In genomic region chr20:53915459-53916172, GRCh38 we compare ENCODE assay signal across 8 cellular contexts.
A peak's percentile ranks its signal among the peaks of the same experiment; 100 is the strongest.
DNase-seq lines count a peak whose midpoint lies in the region; ATAC-seq and TF ChIP-seq lines count a peak whose summit lies in the region.

No MANE protein-coding gene starts in this region.

- H3K4me3 Mint-ChIP-seq in activated CD8-positive, alpha-beta T cell treated with anti-CD3 and anti-CD28 coated beads for 36 hours = peak overlapping the region; percentile 80

- H3K36me3 Mint-ChIP-seq in activated CD8-positive, alpha-beta T cell treated with anti-CD3 and anti-CD28 coated beads for 36 hours (ENCODE audit: low read depth) = no peaks in the 10 kb centered on the region

- no peaks in the 10 kb centered on the region for H3K27me3 Mint-ChIP-seq in activated CD8-positive, alpha-beta T cell treated with anti-CD3 and anti-CD28 coated beads for 36 hours

- peak; percentile 88 for DNase-seq in AG20443 (ENCODE audit: low spot score)
- DNase-seq in NCI-H82 treated with DMSO at 0.1 percent for 48 hours (lab: John Stamatoyannopoulos, UW; ENCODE audit: unreplicated experiment) = peak; percentile 87
- peak; percentile 99 for DNase-seq in activated CD8-positive, alpha-beta T cell treated with anti-CD3 and anti-CD28 coated beads for 36 hours
- DNase-seq in effector CD4-positive, alpha-beta T cell = peak; percentile 91
- peak; percentile 98 for DNase-seq in medulla oblongata (ENCODE audit: extremely low spot score)
- peak; percentile 93 to 97 (median 93) for DNase-seq in stimulated activated CD4-positive, alpha-beta T cell treated with anti-CD3 and anti-CD28 coated beads, TNF-alpha, amount 100 ng/mL, for 4 hours (ENCODE audit: low read depth in 3 of 3)

- TF ChIP-seq CTCF in activated CD8-positive, alpha-beta T cell treated with anti-CD3 and anti-CD28 coated beads for 36 hours (IDR thresholded peaks at IDR 0.05) = peak; percentile 72

- CTCF ChIA-PET in activated CD8-positive, alpha-beta T cell treated with anti-CD3 and anti-CD28 coated beads for 36 hours (lab: Charles Lee) = interaction anchor here (0.6 to 4.5 kb wide), 59 partner anchors 8 to 369 kb away, joined by 3 to 61 read pairs (median 5); no protein-coding TSS in a partner anchor

- peaks cover 46% of the 10 kb centered on the region for H3K4me1 Mint-ChIP-seq in activated CD8-positive, alpha-beta T cell treated with anti-CD3 and anti-CD28 coated beads for 36 hours (ENCODE audit: low read depth)

- intact Hi-C loops in activated CD8-positive, alpha-beta T cell treated with anti-CD3 and anti-CD28 coated beads for 36 hours (cut with micrococcal nuclease) = loop anchor here (1.0 to 10.0 kb wide), 4 partner anchors 48 to 336 kb away; no protein-coding TSS in a partner anchor

- POLR2A ChIA-PET in activated CD8-positive, alpha-beta T cell treated with anti-CD3 and anti-CD28 coated beads for 36 hours (lab: Charles Lee) = interaction anchor here (0.7 to 2.6 kb wide), 12 partner anchors 10 to 1724 kb away, joined by 3 to 26 read pairs (median 4); partner anchors contain the start of gene ZFP64

- ATAC-seq in GM19023 (IDR thresholded peaks at IDR 0.05; ENCODE audit: unreplicated experiment) = peak; percentile 59
- peak; percentile 37 for ATAC-seq in HG03565 (IDR thresholded peaks at IDR 0.05; ENCODE audit: unreplicated experiment)
- peak; percentile 94 for ATAC-seq in activated CD8-positive, alpha-beta T cell treated with anti-CD3 and anti-CD28 coated beads for 36 hours

- peak overlapping the region; percentile 94 for H3K27ac Mint-ChIP-seq in activated CD8-positive, alpha-beta T cell treated with anti-CD3 and anti-CD28 coated beads for 36 hours

- H3K9me3 Mint-ChIP-seq in activated CD8-positive, alpha-beta T cell treated with anti-CD3 and anti-CD28 coated beads for 36 hours = no peaks in the 10 kb centered on the region

Comparison
In these comparisons a context has a peak if more than half of its experiments do, and no peak if none do; other contexts are left out.
1. Peak in every context shown above with its lines: DNase-seq and ATAC-seq.
2. ATAC-seq: peak in every context shown above with its lines; median percentile 94 in activated CD8-positive, alpha-beta T cell treated with anti-CD3 and anti-CD28 coated beads for 36 hours; 59 in GM19023; 37 in HG03565.